ENCODE assay signal across 15 cellular contexts in the genomic region with DNA sequence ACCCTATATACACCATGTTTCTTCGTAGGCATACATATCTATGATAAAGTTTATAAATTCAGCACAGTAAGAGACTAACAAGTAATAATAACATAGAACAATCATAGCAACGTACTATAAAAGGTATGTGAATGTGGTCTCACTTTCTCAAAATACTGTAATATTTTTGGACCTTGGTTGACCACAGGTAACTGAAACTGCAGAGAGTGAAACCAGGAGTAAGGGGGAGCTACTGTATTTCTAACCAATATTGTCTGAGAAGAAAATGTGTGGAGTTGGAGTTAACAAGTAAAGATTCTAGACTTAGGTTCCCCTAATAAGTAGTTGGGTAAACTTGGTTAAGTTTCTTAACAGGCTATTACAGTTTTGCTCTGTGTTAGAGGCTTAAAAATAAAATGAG.
DNase-seq lines count a peak whose midpoint lies in the region; ATAC-seq and TF ChIP-seq lines count a peak whose summit lies in the region.
"Had no signal": no experiment of that assay in that cellular context is flagged by ENCODE, and none has a peak within 500 bp of the region (broad histone marks: within the 10 kb centered on the region; RNA-seq: fewer than 3 reads in every experiment).

No MANE protein-coding gene starts in this region.

- no peaks in the 10 kb centered on the region for H3K27me3 ChIP-seq in osteoblast (ENCODE audit: insufficient read depth, low read length)
- H3K27me3 ChIP-seq: dorsolateral prefrontal cortex, suprapubic skin had no signal

- peaks cover 8% of the 10 kb centered on the region for H3K4me1 ChIP-seq in osteoblast (ENCODE audit: insufficient read depth, low read length)

- no peaks in the 10 kb centered on the region for H3K9me3 ChIP-seq in osteoblast (ENCODE audit: low read depth, low read length)
- H3K9me3 ChIP-seq: suprapubic skin had no signal

- no peak for TF ChIP-seq CTCF in osteoblast (IDR thresholded peaks at IDR 0.05; ENCODE audit: extremely low read depth, low read depth, low read length)

- H3K36me3 ChIP-seq in osteoblast (ENCODE audit: insufficient read depth, low read length) = peaks cover 12% of the 10 kb centered on the region

- no peak overlapping the region for H2AFZ ChIP-seq in osteoblast (ENCODE audit: low read length)
- H2AFZ ChIP-seq: GM23248 had no signal

- ATAC-seq in GM19351 (IDR thresholded peaks at IDR 0.05; ENCODE audit: unreplicated experiment) (peak; percentile 83), HG02852 (IDR thresholded peaks at IDR 0.05; ENCODE audit: unreplicated experiment) (peak; percentile 90), HG03460 (IDR thresholded peaks at IDR 0.05; ENCODE audit: unreplicated experiment) (peak; percentile 47)

- H4K20me1 ChIP-seq in osteoblast (ENCODE audit: insufficient read depth, low read length) = no peaks in the 10 kb centered on the region

- H3K27ac ChIP-seq in osteoblast (ENCODE audit: low read depth, low read length) = peak overlapping the region; percentile 47
- H3K27ac ChIP-seq: GM23248, suprapubic skin had no signal

- DNase-seq in osteoblast (ENCODE audit: insufficient read length, low spot score, missing footprints) (no peak), NCI-H187 treated with DMSO at 0.1 percent for 48 hours (lab: John Stamatoyannopoulos, UW) (no peak), dedifferentiated amniotic fluid mesenchymal stem cell (ENCODE audit: extremely low spot score) (no peak), kidney tubule cell (ENCODE audit: low spot score) (no peak)
- DNase-seq: activated CD4-positive, alpha-beta T cell treated with anti-CD3 and anti-CD28 coated beads, Interleukin-2, amount 10 ng/mL, durations not matched to agents 7 days and 5 days; aorta; CD4-positive, CD25-positive, alpha-beta regulatory T cell; dorsolateral prefrontal cortex; NCI-H510A; small intestine had no signal

- H3K4me3 ChIP-seq in osteoblast (ENCODE audit: insufficient read depth, low read length) = no peak overlapping the region
- H3K4me3 ChIP-seq: dorsolateral prefrontal cortex, GM23248, suprapubic skin had no signal

- no peak overlapping the region for H3K4me2 ChIP-seq in osteoblast (ENCODE audit: insufficient read depth, low read length)

- no peaks in the 10 kb centered on the region for H3K79me2 ChIP-seq in osteoblast (ENCODE audit: insufficient read depth, low read length)
